Comparison of ENCODE assay signal across 8 cellular contexts in genomic region chr15:50116477-50116876, GRCh38. TPM values are rescaled to one million over a fixed set of nuclear protein-coding genes. Genes with fewer than 3 reads are reported as not detected.
DNase-seq lines count a peak whose midpoint lies in the region; ATAC-seq and TF ChIP-seq lines count a peak whose summit lies in the region.

No MANE protein-coding gene starts in this region.

- no peaks in the 10 kb centered on the region for H3K36me3 ChIP-seq in A673 (ENCODE audit: insufficient read depth, low read length, poor library complexity, severe bottlenecking)
- no peaks in the 10 kb centered on the region for H3K36me3 ChIP-seq in colonic mucosa
- H3K36me3 ChIP-seq in ascending aorta = no peaks in the 10 kb centered on the region

- no peak overlapping the region for H3K27ac ChIP-seq in A673 (ENCODE audit: low read depth, low read length, poor library complexity, severe bottlenecking)
- no peak overlapping the region for H3K27ac ChIP-seq in colonic mucosa
- H3K27ac ChIP-seq in ascending aorta = no peak overlapping the region

- no peak overlapping the region for H3K4me3 ChIP-seq in A673 (ENCODE audit: low read depth, low read length, poor library complexity, severe bottlenecking)
- H3K4me3 ChIP-seq in colonic mucosa = no peak overlapping the region
- no peak overlapping the region for H3K4me3 ChIP-seq in ascending aorta

- CTCF ChIA-PET in A673 (lab: Charles Lee) = no interaction called here

- no peaks in the 10 kb centered on the region for H3K4me1 ChIP-seq in A673 (ENCODE audit: insufficient read depth, low read length, poor library complexity, severe bottlenecking)
- H3K4me1 ChIP-seq in colonic mucosa = no peaks in the 10 kb centered on the region
- no peaks in the 10 kb centered on the region for H3K4me1 ChIP-seq in ascending aorta

- H3K27me3 ChIP-seq in A673 (replicated peaks; ENCODE audit: insufficient read depth, low read depth, low read length, poor library complexity) (no peaks in the 10 kb centered on the region), colonic mucosa (no peaks in the 10 kb centered on the region), ascending aorta (no peaks in the 10 kb centered on the region)

- no peak overlapping the region for H3K9ac ChIP-seq in colonic mucosa (ENCODE audit: low read depth in 2 of 2, low read length in 2 of 2)

- BruUV-seq in A673 (replicated peaks; lab: Mats Ljungman, UMichigan) = no TSS peak

- intact Hi-C loops in A673 (cut with micrococcal nuclease; ENCODE audit: unreplicated experiment) (no loop called here), colonic mucosa (cut with DNase I) (no loop called here), ascending aorta (cut with DNase I) (no loop called here)

- peak; percentile 48 for ATAC-seq in GM18858 (IDR thresholded peaks at IDR 0.05; ENCODE audit: unreplicated experiment)
- peak; percentile 29 for ATAC-seq in stimulated activated naive CD8-positive, alpha-beta T cell treated with anti-CD3 and anti-CD28 coated beads, Interleukin-15, Interleukin-2, amounts not matched to agents 100 U/mL and 50 U/mL, for 24 hours
- ATAC-seq in GM18907 (IDR thresholded peaks at IDR 0.05; ENCODE audit: unreplicated experiment) = no peak
- ATAC-seq in GM19328 (IDR thresholded peaks at IDR 0.05; ENCODE audit: unreplicated experiment) = no peak

- POLR2A ChIA-PET in A673 (lab: Charles Lee; ENCODE audit: low non-redundant PET) = no interaction called here

- TF ChIP-seq CTCF in A673 (conservative IDR thresholded peaks at IDR 0.05; ENCODE audit: low read depth, low read length) (peak; percentile 42), colonic mucosa (IDR thresholded peaks at IDR 0.05) (peak; percentile 18), ascending aorta (IDR thresholded peaks at IDR 0.05) (peak in 1 of 3 experiments; percentile 5)

- H3K9me3 ChIP-seq in A673 (ENCODE audit: low read depth, low read length, poor library complexity, severe bottlenecking) (no peaks in the 10 kb centered on the region), colonic mucosa (no peaks in the 10 kb centered on the region), ascending aorta (no peaks in the 10 kb centered on the region)

- peak; percentile 12 for DNase-seq in A673 (ENCODE audit: low spot score)
- peak; percentile 53 for DNase-seq in NCI-H69 (lab: John Stamatoyannopoulos, UW)
- peak; percentile 31 for DNase-seq in colonic mucosa
- peak; percentile 46 for DNase-seq in stimulated activated naive CD8-positive, alpha-beta T cell treated with anti-CD3 and anti-CD28 coated beads, Interleukin-15, Interleukin-2, amounts not matched to agents 100 U/mL and 50 U/mL, for 24 hours
- DNase-seq in ascending aorta (ENCODE audit: low spot score in 2 of 2) = no peak

RNA-seq across cellular contexts. Expression of gene ATP8B4, which starts 2.6 kb away (rescaled TPM):
- 0.30 and 0.66 TPM in 2 replicates for total RNA-seq in A673 (2021)
- 1 to 10 TPM; 2.7 to 3.0 TPM for total RNA-seq in colonic mucosa
- 15.1 TPM for total RNA-seq in ascending aorta

Comparison
In these comparisons a context has a peak if more than half of its experiments do, and no peak if none do; other contexts are left out.
1. DNase-seq: peak in A673 (single experiment), NCI-H69 (single experiment), colonic mucosa (single experiment) and stimulated activated naive CD8-positive, alpha-beta T cell treated with anti-CD3 and anti-CD28 coated beads, Interleukin-15, Interleukin-2, amounts not matched to agents 100 U/mL and 50 U/mL, for 24 hours (single experiment); none in ascending aorta (0 of 2).
2. ATAC-seq: peak in GM18858 (single experiment) and stimulated activated naive CD8-positive, alpha-beta T cell treated with anti-CD3 and anti-CD28 coated beads, Interleukin-15, Interleukin-2, amounts not matched to agents 100 U/mL and 50 U/mL, for 24 hours (single experiment); none in GM18907 (single experiment) and GM19328 (single experiment).